Comparison of ENCODE assay signal across 1 cellular context in the genomic region with DNA sequence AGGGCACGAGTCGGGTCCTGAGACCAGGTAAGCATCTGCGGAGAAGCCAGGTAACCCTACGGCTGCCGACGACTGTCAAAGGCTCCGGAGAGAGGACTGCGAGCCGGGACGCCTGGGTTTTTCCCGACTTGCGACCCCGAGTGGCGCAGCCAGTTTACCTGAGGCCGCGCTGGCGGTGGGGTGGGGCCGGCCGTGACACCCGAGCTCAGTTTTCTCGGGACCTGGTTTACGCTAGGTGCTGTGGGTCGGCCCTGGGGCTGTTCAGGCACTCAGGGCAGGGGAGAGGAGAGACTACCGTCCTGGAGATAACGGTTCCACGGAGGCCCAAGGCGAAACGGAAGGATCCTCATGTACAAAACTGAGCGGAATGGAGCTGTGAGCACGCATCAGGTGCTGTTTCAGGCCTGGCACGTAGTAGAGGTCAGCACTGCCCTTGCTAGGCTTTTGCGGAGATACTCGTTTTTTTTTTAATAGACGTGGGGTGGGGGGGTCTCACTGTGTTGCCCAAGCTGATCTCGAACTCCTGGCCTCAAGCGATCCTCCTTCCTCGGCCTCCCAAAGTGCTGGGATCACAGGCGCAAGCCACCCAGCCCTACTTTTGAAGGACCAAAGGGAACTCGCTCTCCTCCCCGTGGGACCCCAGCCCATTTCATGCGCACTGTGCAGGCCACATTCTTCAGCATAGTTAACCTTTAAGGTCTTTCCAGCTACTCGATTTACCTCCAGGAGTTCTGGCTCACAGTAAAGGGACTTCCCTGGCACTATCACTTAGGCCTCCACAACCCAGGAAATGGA.
TF ChIP-seq lines count a peak whose summit lies in the region.

No MANE protein-coding gene starts in this region.

TF ChIP-seq in HepG2, 621 proteins besides CTCF, POLR2A, EP300 and RAD21 (continued from another document and continues in another):
- TF ChIP-seq, protein P1, sequence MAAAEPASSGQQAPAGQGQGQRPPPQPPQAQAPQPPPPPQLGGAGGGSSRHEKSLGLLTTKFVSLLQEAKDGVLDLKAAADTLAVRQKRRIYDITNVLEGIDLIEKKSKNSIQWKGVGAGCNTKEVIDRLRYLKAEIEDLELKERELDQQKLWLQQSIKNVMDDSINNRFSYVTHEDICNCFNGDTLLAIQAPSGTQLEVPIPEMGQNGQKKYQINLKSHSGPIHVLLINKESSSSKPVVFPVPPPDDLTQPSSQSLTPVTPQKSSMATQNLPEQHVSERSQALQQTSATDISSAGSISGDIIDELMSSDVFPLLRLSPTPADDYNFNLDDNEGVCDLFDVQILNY (CRISPR knock-in tag; conservative IDR thresholded peaks at IDR 0.05), result no peak
- TF ChIP-seq, protein P2, sequence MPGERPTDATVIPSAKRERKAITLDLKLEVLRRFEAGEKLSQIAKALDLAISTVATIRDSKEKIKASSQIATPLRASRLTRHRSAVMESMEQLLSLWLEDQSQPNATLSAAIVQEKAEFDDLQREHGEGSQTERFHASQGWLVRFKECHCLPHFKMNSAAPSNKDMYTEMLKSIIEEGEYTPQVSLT (CRISPR knock-in tag; IDR thresholded peaks at IDR 0.05; ENCODE audit: borderline replicate concordance, low read depth), result no peak
- TF ChIP-seq ISL2 (CRISPR knock-in tag; IDR thresholded peaks at IDR 0.05) (peak; percentile 37; the same call in 1 of the 2 replicates), NCOA2 (CRISPR knock-in tag; IDR thresholded peaks at IDR 0.05) (no peak), ZNF614 (CRISPR knock-in tag; IDR thresholded peaks at IDR 0.05; ENCODE audit: borderline replicate concordance) (no peak), ZIK1 (CRISPR knock-in tag; IDR thresholded peaks at IDR 0.05; ENCODE audit: borderline replicate concordance, low read depth) (no peak), ZNF850 (CRISPR knock-in tag; conservative IDR thresholded peaks at IDR 0.05) (0 out of 2 replicates have a peak, but pooled peaks have one; percentile 17), ZNF749 (CRISPR knock-in tag; IDR thresholded peaks at IDR 0.05; ENCODE audit: borderline replicate concordance) (no peak), ZNF256 (CRISPR knock-in tag; conservative IDR thresholded peaks at IDR 0.05) (no peak; the same call in 1 of the 2 replicates), JUND (CRISPR knock-in tag; IDR thresholded peaks at IDR 0.05) (no peak), ZNF644 (CRISPR knock-in tag; IDR thresholded peaks at IDR 0.05; ENCODE audit: low read depth) (no peak), AHR (CRISPR knock-in tag; IDR thresholded peaks at IDR 0.05) (no peak), ZNF468 (CRISPR knock-in tag; IDR thresholded peaks at IDR 0.05) (no peak), HDAC6 (IDR thresholded peaks at IDR 0.05; ENCODE audit: low read depth, low read length) (no peak), ZNF263 (CRISPR knock-in tag; IDR thresholded peaks at IDR 0.05) (peak; percentile 25; the same call in 1 of the 2 replicates), ZC3H13 (CRISPR knock-in tag; IDR thresholded peaks at IDR 0.05) (no peak), SMYD3 (CRISPR knock-in tag; IDR thresholded peaks at IDR 0.05) (no peak), FOXC1 (CRISPR knock-in tag; IDR thresholded peaks at IDR 0.05; ENCODE audit: borderline replicate concordance) (no peak; the same call in 1 of the 2 replicates), SMAD3 (CRISPR knock-in tag; IDR thresholded peaks at IDR 0.05) (no peak), NFYB (CRISPR knock-in tag; IDR thresholded peaks at IDR 0.05) (no peak), HNRNPK (IDR thresholded peaks at IDR 0.05; ENCODE audit: low read depth, low read length, poor library complexity, severe bottlenecking) (no peak), FOXO1 (CRISPR knock-in tag; IDR thresholded peaks at IDR 0.05) (no peak), HNRNPH1 (optimal IDR thresholded peaks at IDR 0.05; ENCODE audit: low read depth, low read length) (no peak), TEAD3 (CRISPR knock-in tag; optimal IDR thresholded peaks at IDR 0.05; ENCODE audit: borderline replicate concordance) (no peak), ZSCAN30 (CRISPR knock-in tag; IDR thresholded peaks at IDR 0.05) (0 out of 2 replicates have a peak, but pooled peaks have one; percentile 7), NFE2L1 (CRISPR knock-in tag; IDR thresholded peaks at IDR 0.05; ENCODE audit: borderline replicate concordance) (peak; percentile 81; the same call in 1 of the 2 replicates), SAFB2 (CRISPR knock-in tag; IDR thresholded peaks at IDR 0.05; ENCODE audit: borderline replicate concordance, low read depth) (no peak), NRL (CRISPR knock-in tag; IDR thresholded peaks at IDR 0.05; ENCODE audit: borderline replicate concordance) (no peak)
- TF ChIP-seq, protein P3, sequence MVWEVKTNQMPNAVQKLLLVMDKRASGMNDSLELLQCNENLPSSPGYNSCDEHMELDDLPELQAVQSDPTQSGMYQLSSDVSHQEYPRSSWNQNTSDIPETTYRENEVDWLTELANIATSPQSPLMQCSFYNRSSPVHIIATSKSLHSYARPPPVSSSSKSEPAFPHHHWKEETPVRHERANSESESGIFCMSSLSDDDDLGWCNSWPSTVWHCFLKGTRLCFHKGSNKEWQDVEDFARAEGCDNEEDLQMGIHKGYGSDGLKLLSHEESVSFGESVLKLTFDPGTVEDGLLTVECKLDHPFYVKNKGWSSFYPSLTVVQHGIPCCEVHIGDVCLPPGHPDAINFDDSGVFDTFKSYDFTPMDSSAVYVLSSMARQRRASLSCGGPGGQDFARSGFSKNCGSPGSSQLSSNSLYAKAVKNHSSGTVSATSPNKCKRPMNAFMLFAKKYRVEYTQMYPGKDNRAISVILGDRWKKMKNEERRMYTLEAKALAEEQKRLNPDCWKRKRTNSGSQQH (CRISPR knock-in tag; IDR thresholded peaks at IDR 0.05; ENCODE audit: low read depth), result no peak
- TF ChIP-seq, protein P4, sequence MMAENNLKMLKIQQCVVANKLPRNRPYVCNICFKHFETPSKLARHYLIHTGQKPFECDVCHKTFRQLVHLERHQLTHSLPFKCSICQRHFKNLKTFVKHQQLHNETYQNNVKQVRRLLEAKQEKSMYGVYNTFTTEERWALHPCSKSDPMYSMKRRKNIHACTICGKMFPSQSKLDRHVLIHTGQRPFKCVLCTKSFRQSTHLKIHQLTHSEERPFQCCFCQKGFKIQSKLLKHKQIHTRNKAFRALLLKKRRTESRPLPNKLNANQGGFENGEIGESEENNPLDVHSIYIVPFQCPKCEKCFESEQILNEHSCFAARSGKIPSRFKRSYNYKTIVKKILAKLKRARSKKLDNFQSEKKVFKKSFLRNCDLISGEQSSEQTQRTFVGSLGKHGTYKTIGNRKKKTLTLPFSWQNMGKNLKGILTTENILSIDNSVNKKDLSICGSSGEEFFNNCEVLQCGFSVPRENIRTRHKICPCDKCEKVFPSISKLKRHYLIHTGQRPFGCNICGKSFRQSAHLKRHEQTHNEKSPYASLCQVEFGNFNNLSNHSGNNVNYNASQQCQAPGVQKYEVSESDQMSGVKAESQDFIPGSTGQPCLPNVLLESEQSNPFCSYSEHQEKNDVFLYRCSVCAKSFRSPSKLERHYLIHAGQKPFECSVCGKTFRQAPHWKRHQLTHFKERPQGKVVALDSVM (CRISPR knock-in tag; IDR thresholded peaks at IDR 0.05), result peak; percentile 99
- TF ChIP-seq, protein P5, sequence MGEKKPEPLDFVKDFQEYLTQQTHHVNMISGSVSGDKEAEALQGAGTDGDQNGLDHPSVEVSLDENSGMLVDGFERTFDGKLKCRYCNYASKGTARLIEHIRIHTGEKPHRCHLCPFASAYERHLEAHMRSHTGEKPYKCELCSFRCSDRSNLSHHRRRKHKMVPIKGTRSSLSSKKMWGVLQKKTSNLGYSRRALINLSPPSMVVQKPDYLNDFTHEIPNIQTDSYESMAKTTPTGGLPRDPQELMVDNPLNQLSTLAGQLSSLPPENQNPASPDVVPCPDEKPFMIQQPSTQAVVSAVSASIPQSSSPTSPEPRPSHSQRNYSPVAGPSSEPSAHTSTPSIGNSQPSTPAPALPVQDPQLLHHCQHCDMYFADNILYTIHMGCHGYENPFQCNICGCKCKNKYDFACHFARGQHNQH (CRISPR knock-in tag; IDR thresholded peaks at IDR 0.05), result no peak
- TF ChIP-seq, protein P6, sequence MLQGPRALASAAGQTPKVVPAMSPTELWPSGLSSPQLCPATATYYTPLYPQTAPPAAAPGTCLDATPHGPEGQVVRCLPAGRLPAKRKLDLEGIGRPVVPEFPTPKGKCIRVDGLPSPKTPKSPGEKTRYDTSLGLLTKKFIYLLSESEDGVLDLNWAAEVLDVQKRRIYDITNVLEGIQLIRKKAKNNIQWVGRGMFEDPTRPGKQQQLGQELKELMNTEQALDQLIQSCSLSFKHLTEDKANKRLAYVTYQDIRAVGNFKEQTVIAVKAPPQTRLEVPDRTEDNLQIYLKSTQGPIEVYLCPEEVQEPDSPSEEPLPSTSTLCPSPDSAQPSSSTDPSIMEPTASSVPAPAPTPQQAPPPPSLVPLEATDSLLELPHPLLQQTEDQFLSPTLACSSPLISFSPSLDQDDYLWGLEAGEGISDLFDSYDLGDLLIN (CRISPR knock-in tag; IDR thresholded peaks at IDR 0.05; ENCODE audit: borderline replicate concordance), result no peak
- TF ChIP-seq, protein P7, sequence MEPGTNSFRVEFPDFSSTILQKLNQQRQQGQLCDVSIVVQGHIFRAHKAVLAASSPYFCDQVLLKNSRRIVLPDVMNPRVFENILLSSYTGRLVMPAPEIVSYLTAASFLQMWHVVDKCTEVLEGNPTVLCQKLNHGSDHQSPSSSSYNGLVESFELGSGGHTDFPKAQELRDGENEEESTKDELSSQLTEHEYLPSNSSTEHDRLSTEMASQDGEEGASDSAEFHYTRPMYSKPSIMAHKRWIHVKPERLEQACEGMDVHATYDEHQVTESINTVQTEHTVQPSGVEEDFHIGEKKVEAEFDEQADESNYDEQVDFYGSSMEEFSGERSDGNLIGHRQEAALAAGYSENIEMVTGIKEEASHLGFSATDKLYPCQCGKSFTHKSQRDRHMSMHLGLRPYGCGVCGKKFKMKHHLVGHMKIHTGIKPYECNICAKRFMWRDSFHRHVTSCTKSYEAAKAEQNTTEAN (CRISPR knock-in tag; conservative IDR thresholded peaks at IDR 0.05), result no peak
- TF ChIP-seq, protein P8, sequence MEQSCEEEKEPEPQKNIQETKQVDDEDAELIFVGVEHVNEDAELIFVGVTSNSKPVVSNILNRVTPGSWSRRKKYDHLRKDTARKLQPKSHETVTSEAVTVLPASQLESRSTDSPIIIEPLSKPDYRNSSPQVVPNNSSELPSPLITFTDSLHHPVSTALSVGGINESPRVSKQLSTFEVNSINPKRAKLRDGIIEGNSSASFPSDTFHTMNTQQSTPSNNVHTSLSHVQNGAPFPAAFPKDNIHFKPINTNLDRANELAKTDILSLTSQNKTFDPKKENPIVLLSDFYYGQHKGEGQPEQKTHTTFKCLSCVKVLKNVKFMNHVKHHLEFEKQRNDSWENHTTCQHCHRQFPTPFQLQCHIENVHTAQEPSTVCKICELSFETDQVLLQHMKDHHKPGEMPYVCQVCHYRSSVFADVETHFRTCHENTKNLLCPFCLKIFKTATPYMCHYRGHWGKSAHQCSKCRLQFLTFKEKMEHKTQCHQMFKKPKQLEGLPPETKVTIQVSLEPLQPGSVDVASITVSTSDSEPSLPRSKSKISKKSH (CRISPR knock-in tag; IDR thresholded peaks at IDR 0.05; ENCODE audit: borderline replicate concordance), result no peak
- TF ChIP-seq, protein P9, sequence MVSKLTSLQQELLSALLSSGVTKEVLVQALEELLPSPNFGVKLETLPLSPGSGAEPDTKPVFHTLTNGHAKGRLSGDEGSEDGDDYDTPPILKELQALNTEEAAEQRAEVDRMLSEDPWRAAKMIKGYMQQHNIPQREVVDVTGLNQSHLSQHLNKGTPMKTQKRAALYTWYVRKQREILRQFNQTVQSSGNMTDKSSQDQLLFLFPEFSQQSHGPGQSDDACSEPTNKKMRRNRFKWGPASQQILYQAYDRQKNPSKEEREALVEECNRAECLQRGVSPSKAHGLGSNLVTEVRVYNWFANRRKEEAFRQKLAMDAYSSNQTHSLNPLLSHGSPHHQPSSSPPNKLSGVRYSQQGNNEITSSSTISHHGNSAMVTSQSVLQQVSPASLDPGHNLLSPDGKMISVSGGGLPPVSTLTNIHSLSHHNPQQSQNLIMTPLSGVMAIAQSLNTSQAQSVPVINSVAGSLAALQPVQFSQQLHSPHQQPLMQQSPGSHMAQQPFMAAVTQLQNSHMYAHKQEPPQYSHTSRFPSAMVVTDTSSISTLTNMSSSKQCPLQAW (CRISPR knock-in tag; IDR thresholded peaks at IDR 0.05), result no peak
- TF ChIP-seq, protein P10, sequence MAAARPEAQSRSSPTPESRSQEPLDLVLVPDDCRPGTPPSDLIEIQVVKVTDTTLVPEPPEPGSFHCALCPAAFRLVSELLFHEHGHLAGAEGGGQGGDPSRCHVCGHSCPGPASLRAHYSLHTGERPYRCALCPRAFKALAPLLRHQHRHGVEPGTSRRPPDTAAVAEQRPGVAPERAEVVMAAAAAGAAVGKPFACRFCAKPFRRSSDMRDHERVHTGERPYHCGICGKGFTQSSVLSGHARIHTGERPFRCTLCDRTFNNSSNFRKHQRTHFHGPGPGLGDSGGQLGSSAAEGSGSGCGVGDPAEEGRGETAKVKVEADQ (CRISPR knock-in tag; IDR thresholded peaks at IDR 0.05; ENCODE audit: borderline replicate concordance), result no peak
- TF ChIP-seq, protein P11, sequence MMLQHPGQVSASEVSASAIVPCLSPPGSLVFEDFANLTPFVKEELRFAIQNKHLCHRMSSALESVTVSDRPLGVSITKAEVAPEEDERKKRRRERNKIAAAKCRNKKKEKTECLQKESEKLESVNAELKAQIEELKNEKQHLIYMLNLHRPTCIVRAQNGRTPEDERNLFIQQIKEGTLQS (CRISPR knock-in tag; IDR thresholded peaks at IDR 0.05), result no peak
- TF ChIP-seq, protein P12, sequence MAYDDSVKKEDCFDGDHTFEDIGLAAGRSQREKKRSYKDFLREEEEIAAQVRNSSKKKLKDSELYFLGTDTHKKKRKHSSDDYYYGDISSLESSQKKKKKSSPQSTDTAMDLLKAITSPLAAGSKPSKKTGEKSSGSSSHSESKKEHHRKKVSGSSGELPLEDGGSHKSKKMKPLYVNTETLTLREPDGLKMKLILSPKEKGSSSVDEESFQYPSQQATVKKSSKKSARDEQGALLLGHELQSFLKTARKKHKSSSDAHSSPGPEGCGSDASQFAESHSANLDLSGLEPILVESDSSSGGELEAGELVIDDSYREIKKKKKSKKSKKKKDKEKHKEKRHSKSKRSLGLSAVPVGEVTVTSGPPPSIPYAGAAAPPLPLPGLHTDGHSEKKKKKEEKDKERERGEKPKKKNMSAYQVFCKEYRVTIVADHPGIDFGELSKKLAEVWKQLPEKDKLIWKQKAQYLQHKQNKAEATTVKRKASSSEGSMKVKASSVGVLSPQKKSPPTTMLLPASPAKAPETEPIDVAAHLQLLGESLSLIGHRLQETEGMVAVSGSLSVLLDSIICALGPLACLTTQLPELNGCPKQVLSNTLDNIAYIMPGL (CRISPR knock-in tag; IDR thresholded peaks at IDR 0.05; ENCODE audit: borderline replicate concordance in 1 of 2, low read depth in 1 of 2), result no peak
- TF ChIP-seq, protein P13, sequence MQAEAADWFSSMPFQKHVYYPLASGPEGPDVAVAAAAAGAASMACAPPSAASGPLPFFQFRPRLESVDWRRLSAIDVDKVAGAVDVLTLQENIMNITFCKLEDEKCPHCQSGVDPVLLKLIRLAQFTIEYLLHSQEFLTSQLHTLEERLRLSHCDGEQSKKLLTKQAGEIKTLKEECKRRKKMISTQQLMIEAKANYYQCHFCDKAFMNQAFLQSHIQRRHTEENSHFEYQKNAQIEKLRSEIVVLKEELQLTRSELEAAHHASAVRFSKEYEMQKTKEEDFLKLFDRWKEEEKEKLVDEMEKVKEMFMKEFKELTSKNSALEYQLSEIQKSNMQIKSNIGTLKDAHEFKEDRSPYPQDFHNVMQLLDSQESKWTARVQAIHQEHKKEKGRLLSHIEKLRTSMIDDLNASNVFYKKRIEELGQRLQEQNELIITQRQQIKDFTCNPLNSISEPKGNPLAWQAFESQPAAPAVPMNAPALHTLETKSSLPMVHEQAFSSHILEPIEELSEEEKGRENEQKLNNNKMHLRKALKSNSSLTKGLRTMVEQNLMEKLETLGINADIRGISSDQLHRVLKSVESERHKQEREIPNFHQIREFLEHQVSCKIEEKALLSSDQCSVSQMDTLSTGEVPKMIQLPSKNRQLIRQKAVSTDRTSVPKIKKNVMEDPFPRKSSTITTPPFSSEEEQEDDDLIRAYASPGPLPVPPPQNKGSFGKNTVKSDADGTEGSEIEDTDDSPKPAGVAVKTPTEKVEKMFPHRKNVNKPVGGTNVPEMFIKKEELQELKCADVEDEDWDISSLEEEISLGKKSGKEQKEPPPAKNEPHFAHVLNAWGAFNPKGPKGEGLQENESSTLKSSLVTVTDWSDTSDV (CRISPR knock-in tag; IDR thresholded peaks at IDR 0.05), result peak; percentile 41; the same call in 1 of the 2 replicates
